In the genomic region with DNA sequence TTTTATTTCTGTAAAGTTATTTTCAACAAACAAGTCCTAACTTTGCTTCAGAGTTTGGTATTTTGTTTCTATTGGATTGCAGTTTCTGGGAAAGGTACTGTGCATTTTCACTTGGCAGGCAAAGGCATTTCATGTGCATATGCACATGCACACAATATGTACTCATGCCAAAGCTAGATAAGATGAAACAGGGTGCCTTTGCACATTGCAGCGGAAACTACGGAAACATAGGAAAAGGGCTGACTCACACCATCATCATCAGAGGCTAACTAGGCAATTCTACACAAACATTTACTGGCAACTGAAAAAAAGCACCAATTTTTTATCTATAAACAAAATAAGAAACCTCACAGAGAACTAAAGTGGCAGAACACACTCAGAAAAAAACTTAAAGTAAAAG, we compare ENCODE assay signal across 14 cellular contexts.
A peak's percentile ranks its signal among the peaks of the same experiment; 100 is the strongest.
DNase-seq lines count a peak whose midpoint lies in the region; FAIRE-seq and TF ChIP-seq lines count a peak whose summit lies in the region.
"Had no signal": no experiment of that assay in that cellular context is flagged by ENCODE, and none has a peak within 500 bp of the region (broad histone marks: within the 10 kb centered on the region; RNA-seq: fewer than 3 reads in every experiment).

No MANE protein-coding gene starts in this region.

- H3K56ac ChIP-seq in mesendoderm (ENCODE audit: low read length), result no peak overlapping the region

- DNase-seq in AG10803 (ENCODE audit: low read depth) (peak; percentile 83), MG63 (peak; percentile 81), bronchial epithelial cell (ENCODE audit: low read depth) (peak; percentile 93), lung microvascular endothelial cell (ENCODE audit: low read depth in 2 of 2) (peak; percentile 98), midbrain (lab: John Stamatoyannopoulos, UW) (no peak), mesendoderm (no peak), cerebellar cortex (ENCODE audit: low spot score) (no peak)
- no peak for DNase-seq in activated naive CD4-positive, alpha-beta T cell treated with Interleukin-2 at 50 U/mL for 16 hours
- DNase-seq: activated T-cell treated with anti-CD3 and anti-CD28 coated beads, Interleukin-2, amount 50 U/mL, for 24 hours; CD4-positive, alpha-beta T cell; glutamatergic neuron; H9 had no signal

- H3K79me2 ChIP-seq in mesendoderm (ENCODE audit: control insufficient read depth, insufficient read depth, low read length), result no peaks in the 10 kb centered on the region

- no peaks in the 10 kb centered on the region for H3K4me1 ChIP-seq in mesendoderm (ENCODE audit: control insufficient read depth, low read depth, low read length)

- no peak overlapping the region for H3K4me2 ChIP-seq in mesendoderm (ENCODE audit: low read length)

- H2BK120ac ChIP-seq in mesendoderm (ENCODE audit: low read depth, low read length), result no peak overlapping the region

- H2BK5ac ChIP-seq in mesendoderm (ENCODE audit: low read length), result no peak overlapping the region

- no peak overlapping the region for H3K4me3 ChIP-seq in AG10803 (ENCODE audit: low read length)
- H3K4me3 ChIP-seq in MG63, result no peak overlapping the region
- H3K4me3 ChIP-seq in bronchial epithelial cell (ENCODE audit: low read depth, low read length), result no peak overlapping the region
- no peak overlapping the region for H3K4me3 ChIP-seq in mesendoderm (ENCODE audit: low read length)
- H3K4me3 ChIP-seq: cardiac muscle cell, lung had no signal

- FAIRE-seq in bronchial epithelial cell (lab: Jason Lieb, UNC), result peak; percentile 32

- H3K4ac ChIP-seq in mesendoderm (ENCODE audit: low read depth, low read length), result no peak overlapping the region

- H3K36me3 ChIP-seq in MG63 (no peaks in the 10 kb centered on the region), bronchial epithelial cell (ENCODE audit: control insufficient read depth, insufficient read depth, low read length) (no peaks in the 10 kb centered on the region), mesendoderm (ENCODE audit: control insufficient read depth, insufficient read depth, low read length) (no peaks in the 10 kb centered on the region)
- H3K36me3 ChIP-seq: cardiac muscle cell had no signal

- no peak overlapping the region for H3K23ac ChIP-seq in mesendoderm (ENCODE audit: low read length)

- H3K18ac ChIP-seq in mesendoderm (ENCODE audit: low read length), result no peak overlapping the region

- H3K27me3 ChIP-seq in MG63 (no peaks in the 10 kb centered on the region), bronchial epithelial cell (ENCODE audit: control insufficient read depth, insufficient read depth, low read length) (no peaks in the 10 kb centered on the region), mesendoderm (ENCODE audit: insufficient read depth, low read length, poor library complexity) (no peaks in the 10 kb centered on the region)
- H3K27me3 ChIP-seq: cardiac muscle cell had no signal

- H2AK5ac ChIP-seq in mesendoderm (ENCODE audit: low read length), result no peak overlapping the region

- no peak overlapping the region for H3K9ac ChIP-seq in mesendoderm (ENCODE audit: low read length)

- H4K5ac ChIP-seq in mesendoderm (ENCODE audit: low read length), result no peak overlapping the region

- TF ChIP-seq CTCF in AG10803 (conservative IDR thresholded peaks at IDR 0.05; ENCODE audit: low read length), result no peak
- no peak for TF ChIP-seq CTCF in bronchial epithelial cell (IDR thresholded peaks at IDR 0.05; ENCODE audit: insufficient read depth, low read length, severe bottlenecking)

- H3K79me1 ChIP-seq in mesendoderm (ENCODE audit: low read length), result no peaks in the 10 kb centered on the region

- H3K27ac ChIP-seq in mesendoderm (ENCODE audit: low read depth, low read length), result no peak overlapping the region
- H3K27ac ChIP-seq: cardiac muscle cell had no signal

- H2BK15ac ChIP-seq in mesendoderm (replicated peaks; ENCODE audit: low read depth), result no peak overlapping the region

- no CpG with 5 or more reads among the region's 2 CpGs for WGBS in mesendoderm (ENCODE audit: extremely low coverage, insufficient coverage, low lambda C conversion rate)

- peaks cover 5% of the 10 kb centered on the region; the same call in 1 of the 2 replicates for H3K9me3 ChIP-seq in MG63

- H4K8ac ChIP-seq in mesendoderm (ENCODE audit: low read depth, low read length), result no peak overlapping the region

Comparison
In these comparisons a context has a peak if more than half of its experiments do, and no peak if none do; other contexts are left out.
1. DNase-seq: peak in AG10803 (single experiment), MG63 (single experiment), bronchial epithelial cell (single experiment) and lung microvascular endothelial cell (2 of 2); none in midbrain (single experiment), activated naive CD4-positive, alpha-beta T cell treated with Interleukin-2 at 50 U/mL for 16 hours (single experiment), mesendoderm (single experiment) and cerebellar cortex (single experiment).